In the genomic region with DNA sequence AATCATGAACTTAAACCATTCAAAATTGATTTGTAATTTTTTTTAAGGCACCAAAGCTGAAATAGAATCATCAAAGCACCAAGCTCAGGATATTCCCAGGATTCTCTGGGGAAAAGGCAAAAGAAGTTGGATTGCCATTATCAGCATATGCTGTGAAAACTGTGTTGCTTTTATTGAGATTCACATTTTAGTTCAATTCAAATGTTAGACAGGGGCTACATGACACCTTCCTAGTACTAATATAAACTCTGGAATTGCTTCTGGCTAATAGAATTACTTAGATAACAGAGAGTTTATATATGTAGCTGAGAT, we compare ENCODE assay signal across 1 cellular context.
TF ChIP-seq lines count a peak whose summit lies in the region.

No MANE protein-coding gene starts in this region.

TF ChIP-seq in HepG2, 621 proteins besides CTCF, POLR2A, EP300 and RAD21:
- TF ChIP-seq ZNF160 (CRISPR knock-in tag; IDR thresholded peaks at IDR 0.05) (no peak), ZMAT5 (CRISPR knock-in tag; IDR thresholded peaks at IDR 0.05; ENCODE audit: borderline replicate concordance, low read depth) (no peak), SNAPC5 (CRISPR knock-in tag; IDR thresholded peaks at IDR 0.05; ENCODE audit: borderline replicate concordance) (no peak), CREM (IDR thresholded peaks at IDR 0.05) (no peak), CREM (CRISPR knock-in tag; IDR thresholded peaks at IDR 0.05) (no peak), RNF2 (conservative IDR thresholded peaks at IDR 0.05; ENCODE audit: low read depth) (no peak), RELA (CRISPR knock-in tag; IDR thresholded peaks at IDR 0.05) (no peak), MAZ (IDR thresholded peaks at IDR 0.05; ENCODE audit: borderline replicate concordance, low read depth, low read length) (no peak), MAZ (CRISPR knock-in tag; IDR thresholded peaks at IDR 0.05; ENCODE audit: low read depth) (no peak), TAF15 (IDR thresholded peaks at IDR 0.05; ENCODE audit: low read depth, low read length, poor library complexity, severe bottlenecking) (no peak), NKX3-1 (CRISPR knock-in tag; IDR thresholded peaks at IDR 0.05) (no peak), ZNF639 (CRISPR knock-in tag; conservative IDR thresholded peaks at IDR 0.05) (no peak)
- TF ChIP-seq, protein P1, sequence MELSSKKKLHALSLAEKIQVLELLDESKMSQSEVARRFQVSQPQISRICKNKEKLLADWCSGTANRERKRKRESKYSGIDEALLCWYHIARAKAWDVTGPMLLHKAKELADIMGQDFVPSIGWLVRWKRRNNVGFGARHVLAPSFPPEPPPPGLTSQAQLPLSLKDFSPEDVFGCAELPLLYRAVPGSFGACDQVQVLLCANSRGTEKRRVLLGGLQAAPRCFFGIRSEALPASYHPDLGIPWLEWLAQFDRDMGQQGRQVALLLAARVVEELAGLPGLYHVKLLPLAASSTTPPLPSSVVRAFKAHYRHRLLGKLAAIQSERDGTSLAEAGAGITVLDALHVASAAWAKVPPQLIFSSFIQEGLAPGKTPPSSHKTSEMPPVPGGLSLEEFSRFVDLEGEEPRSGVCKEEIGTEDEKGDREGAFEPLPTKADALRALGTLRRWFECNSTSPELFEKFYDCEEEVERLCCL (CRISPR knock-in tag; IDR thresholded peaks at IDR 0.05; ENCODE audit: borderline replicate concordance): no peak
